23 cellular contexts compared by ENCODE assay signal in the genomic region with DNA sequence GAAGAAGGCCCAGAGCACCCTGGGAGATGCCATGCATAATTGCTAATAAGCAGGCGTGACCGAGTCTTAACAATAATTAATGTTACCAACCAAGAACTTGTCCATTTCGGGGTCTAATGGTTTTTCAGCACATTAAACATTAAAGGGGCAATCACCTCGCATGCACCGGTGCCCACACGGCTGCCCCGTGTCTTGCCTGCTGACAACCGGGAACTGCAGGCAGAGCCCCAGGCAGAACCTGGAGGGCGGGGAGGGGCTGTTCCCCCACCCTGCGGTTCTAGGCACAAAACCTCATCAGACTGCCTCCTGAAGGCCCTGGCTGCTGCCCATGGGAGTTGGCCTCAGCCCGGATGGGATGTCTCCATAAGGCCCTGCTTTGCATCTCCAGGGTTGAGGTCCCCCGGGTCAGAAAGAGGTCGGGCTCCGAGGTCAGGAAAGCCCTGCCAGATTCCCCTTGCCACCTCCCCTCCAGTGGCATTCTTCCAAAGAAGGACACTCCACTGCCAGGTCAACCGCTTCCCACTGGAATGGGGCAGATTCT.
"Had no signal": no experiment of that assay in that cellular context is flagged by ENCODE, and none has a peak within 500 bp of the region (broad histone marks: within the 10 kb centered on the region; RNA-seq: fewer than 3 reads in every experiment).

No MANE protein-coding gene starts in this region.

- DNase-seq: activated CD4-positive, alpha-beta T cell treated with anti-CD3 and anti-CD28 coated beads for 48 hours; activated CD4-positive, alpha-beta T cell treated with anti-CD3 and anti-CD28 coated beads, Interleukin-2, amount 50 U/mL, for 48 hours; activated CD8-positive, alpha-beta memory T cell treated with anti-CD3 and anti-CD28 coated beads for 24 hours; activated CD8-positive, alpha-beta memory T cell treated with anti-CD3 and anti-CD28 coated beads, Interleukin-2, amount 50 U/mL, for 4 hours; activated naive CD4-positive, alpha-beta T cell; activated T-cell treated with anti-CD3 and anti-CD28 coated beads, Interleukin-2, amount 50 U/mL, for 24 hours; central memory CD4-positive, alpha-beta T cell; foreskin keratinocyte; heart left ventricle; hypothalamus; immature natural killer cell; left lung; mesendoderm; nucleus accumbens; spleen; stimulated activated naive CD4-positive, alpha-beta T cell; T-helper 1 cell; transverse colon had no signal

- H2AFZ ChIP-seq: parathyroid adenoma had no signal

- H3K27ac ChIP-seq: breast epithelium, esophagus muscularis mucosa, foreskin keratinocyte, heart left ventricle, left lung, parathyroid adenoma, right atrium auricular region, spleen, transverse colon had no signal

- H3K9me3 ChIP-seq: breast epithelium, esophagus muscularis mucosa, heart left ventricle, left lung, right atrium auricular region, spleen, transverse colon had no signal

- H3K9ac ChIP-seq: parathyroid adenoma had no signal

- H3K36me3 ChIP-seq: breast epithelium, esophagus muscularis mucosa, heart left ventricle, left lung, right atrium auricular region, spleen, transverse colon had no signal

- H3K27me3 ChIP-seq: foreskin keratinocyte, right atrium auricular region, transverse colon had no signal

- H3K4me1 ChIP-seq: breast epithelium, esophagus muscularis mucosa, foreskin keratinocyte, heart left ventricle, left lung, parathyroid adenoma, spleen, transverse colon had no signal

- H3K4me3 ChIP-seq: breast epithelium, esophagus muscularis mucosa, heart left ventricle, left lung, lung, right atrium auricular region, spleen, transverse colon had no signal

- H3K79me2 ChIP-seq: parathyroid adenoma had no signal
